In genomic region chr2:225041871-225042799, GRCh38 we compare ENCODE assay signal across 8 cellular contexts. TPM values are rescaled to one million over a fixed set of nuclear protein-coding genes. Genes with fewer than 3 reads are reported as not detected.
DNase-seq lines count a peak whose midpoint lies in the region; ATAC-seq and TF ChIP-seq lines count a peak whose summit lies in the region.

Gene DOCK10, minus strand, starts transcription at chr2:225042468. Its CDS starts 94 bp downstream, at chr2:225042374.

- H3K36me3 ChIP-seq in Loucy (ENCODE audit: insufficient read depth, low read length) (no peaks in the 10 kb centered on the region), mesendoderm (ENCODE audit: control insufficient read depth, insufficient read depth, low read length) (no peaks in the 10 kb centered on the region)

- H3K4ac ChIP-seq in mesendoderm (ENCODE audit: low read depth, low read length): no peak within 1 kb of the TSS

- no peak within 1 kb of the TSS for H2BK120ac ChIP-seq in mesendoderm (ENCODE audit: low read depth, low read length)

- DNase-seq in GM10266 (ENCODE audit: extremely low spot score) (peak; percentile 60), mesendoderm (peak; percentile 23), SW 1271 (lab: John Stamatoyannopoulos, UW) (no peak)
- peak; percentile 53 to 61 for DNase-seq in activated CD4-positive, alpha-beta T cell treated with anti-CD3 and anti-CD28 coated beads, Interleukin-2, amount 50 U/mL, for 48 hours
- peak; percentile 23 for DNase-seq in effector CD8-positive, alpha-beta T cell (lab: John Stamatoyannopoulos, UW)
- DNase-seq in stimulated activated CD8-positive, alpha-beta memory T cell treated with anti-CD3 and anti-CD28 coated beads, Interleukin-2, amount 100 ng/mL, for 1 hour (ENCODE audit: low read depth in 2 of 2): peak; percentile 34 to 40

- H3K23ac ChIP-seq in mesendoderm (ENCODE audit: low read length): no peak within 1 kb of the TSS

- H3K27ac ChIP-seq in mesendoderm (ENCODE audit: low read depth, low read length): no peak within 1 kb of the TSS

- H3K18ac ChIP-seq in mesendoderm (ENCODE audit: low read length): no peak within 1 kb of the TSS

- H3K79me1 ChIP-seq in mesendoderm (ENCODE audit: low read length): no peaks in the 10 kb centered on the region

- H3K27me3 ChIP-seq in Loucy (ENCODE audit: insufficient read depth, low read length, poor library complexity, severe bottlenecking) (peaks cover 4% of the 10 kb centered on the region), mesendoderm (ENCODE audit: insufficient read depth, low read length, poor library complexity) (peaks cover 27% of the 10 kb centered on the region)

- H3K4me3 ChIP-seq in Loucy (ENCODE audit: low read length, poor library complexity, severe bottlenecking) (peak within 1 kb of the TSS; percentile 94), mesendoderm (ENCODE audit: low read length) (peak within 1 kb of the TSS; percentile 32)

- no peak within 1 kb of the TSS for H2BK5ac ChIP-seq in mesendoderm (ENCODE audit: low read length)

- peak; percentile 31 for ATAC-seq in GM21717 (IDR thresholded peaks at IDR 0.05; ENCODE audit: unreplicated experiment)

- peak within 1 kb of the TSS; percentile 77 for H2AFZ ChIP-seq in Loucy (ENCODE audit: low read length)

- H4K20me1 ChIP-seq in Loucy (ENCODE audit: insufficient read depth, low read length, poor library complexity, severe bottlenecking): peaks cover 22% of the 10 kb centered on the region

- no peak within 1 kb of the TSS for H4K8ac ChIP-seq in mesendoderm (ENCODE audit: low read depth, low read length)

- no peak within 1 kb of the TSS for H4K5ac ChIP-seq in mesendoderm (ENCODE audit: low read length)

- WGBS in mesendoderm (ENCODE audit: extremely low coverage, insufficient coverage, low lambda C conversion rate): no CpG with 5 or more reads among the region's 112 CpGs

- H3K9me3 ChIP-seq in Loucy (ENCODE audit: insufficient read depth, low read depth, low read length): no peaks in the 10 kb centered on the region

- H3K9ac ChIP-seq in Loucy (ENCODE audit: low read depth, low read length, poor library complexity, severe bottlenecking) (peak within 1 kb of the TSS; percentile 82), mesendoderm (ENCODE audit: low read length) (peak within 1 kb of the TSS; percentile 32)

- H3K79me2 ChIP-seq in Loucy (ENCODE audit: insufficient read depth, low read length): peaks cover 40% of the 10 kb centered on the region
- no peaks in the 10 kb centered on the region for H3K79me2 ChIP-seq in mesendoderm (ENCODE audit: control insufficient read depth, insufficient read depth, low read length)

- no peaks in the 10 kb centered on the region for H3F3A ChIP-seq in Loucy (ENCODE audit: low read depth)

- no peaks in the 10 kb centered on the region for H3K9me2 ChIP-seq in Loucy (replicated peaks; ENCODE audit: low read depth, low read length)

- no peak within 1 kb of the TSS for H2BK15ac ChIP-seq in mesendoderm (replicated peaks; ENCODE audit: low read depth)

- H3K4me2 ChIP-seq in Loucy (ENCODE audit: low read depth, low read length, poor library complexity, severe bottlenecking): peak within 1 kb of the TSS; percentile 80
- peak within 1 kb of the TSS; percentile 64 for H3K4me2 ChIP-seq in mesendoderm (ENCODE audit: low read length)

- peak within 1 kb of the TSS; percentile 42 for H3K56ac ChIP-seq in mesendoderm (ENCODE audit: low read length)

- H3K4me1 ChIP-seq in Loucy (ENCODE audit: insufficient read depth, low read length, poor library complexity, severe bottlenecking) (peaks cover 51% of the 10 kb centered on the region), mesendoderm (ENCODE audit: control insufficient read depth, low read depth, low read length) (no peaks in the 10 kb centered on the region)

- TF ChIP-seq CTCF in GM10266 (IDR thresholded peaks at IDR 0.05; ENCODE audit: control insufficient read depth, insufficient read depth, low read depth, missing control alignments) (peak; percentile 2), Loucy (conservative IDR thresholded peaks at IDR 0.05; ENCODE audit: low read length) (no peak)

- H2AK5ac ChIP-seq in mesendoderm (ENCODE audit: low read length): no peak within 1 kb of the TSS

RNA-seq across cellular contexts. Expression of gene DOCK10, which starts in this region (rescaled TPM):
- polyA plus RNA-seq in mesendoderm (2013, experiment 1 of 2): 0.39 TPM
- polyA plus RNA-seq in mesendoderm (2013, experiment 2 of 2): 0.41 TPM

Comparison
In these comparisons a context has a peak if more than half of its experiments do, and no peak if none do; other contexts are left out.
1. DNase-seq: peak in GM10266 (single experiment), activated CD4-positive, alpha-beta T cell treated with anti-CD3 and anti-CD28 coated beads, Interleukin-2, amount 50 U/mL, for 48 hours (2 of 2), effector CD8-positive, alpha-beta T cell (single experiment), mesendoderm (single experiment) and stimulated activated CD8-positive, alpha-beta memory T cell treated with anti-CD3 and anti-CD28 coated beads, Interleukin-2, amount 100 ng/mL, for 1 hour (2 of 2); none in SW 1271 (0 of 2).